In genomic region chr7:121271916-121272315, GRCh38 we compare ENCODE assay signal across 30 cellular contexts. TPM values are rescaled to one million over a fixed set of nuclear protein-coding genes. Genes with fewer than 3 reads are reported as not detected.
A peak's percentile ranks its signal among the peaks of the same experiment; 100 is the strongest.
DNase-seq lines count a peak whose midpoint lies in the region; ATAC-seq and TF ChIP-seq lines count a peak whose summit lies in the region.
"Had no signal": no experiment of that assay in that cellular context is flagged by ENCODE, and none has a peak within 500 bp of the region (broad histone marks: within the 10 kb centered on the region; RNA-seq: fewer than 3 reads in every experiment).

No MANE protein-coding gene starts in this region.

- no peak overlapping the region for H3K27ac Mint-ChIP-seq in activated CD8-positive, alpha-beta T cell treated with anti-CD3 and anti-CD28 coated beads for 36 hours
- H3K27ac Mint-ChIP-seq in activated CD8-positive, alpha-beta T cell treated with anti-CD3 and anti-CD28 coated beads, Interleukin-2, amount 10 ng/mL, durations not matched to agents 7 days and 5 days, result no peak overlapping the region
- no peak overlapping the region for H3K27ac Mint-ChIP-seq in stimulated activated naive B cell treated with anti-CD40 and anti-IgM and Interleukin-4, amounts not matched to agents 10 μg/mL and 1 μg/mL and 100 μg/mL, for 72 hours
- H3K27ac Mint-ChIP-seq: activated CD8-positive, alpha-beta memory T cell treated with anti-CD3 and anti-CD28 coated beads, Interleukin-2, amount 10 ng/mL, durations not matched to agents 7 days and 5 days; activated T-helper 1 cell treated with anti-CD3 and anti-CD28 coated beads, Interleukin-12 subunit alpha, Interleukin-12 subunit beta, Interleukin-2, Interleukin-4 antibody, amounts not matched to agents 30 ng/mL and 10 ng/mL and 1 ng/mL, durations not matched to agents 14 hours and 24 hours and 36 hours; CD4-positive, alpha-beta T cell; immature natural killer cell; mesothelial cell of epicardium; naive thymus-derived CD8-positive, alpha-beta T cell; T-helper 17 cell had no signal

- no peaks in the 10 kb centered on the region for H3K36me3 Mint-ChIP-seq in activated CD8-positive, alpha-beta T cell treated with anti-CD3 and anti-CD28 coated beads for 36 hours (ENCODE audit: low read depth)
- no peaks in the 10 kb centered on the region for H3K36me3 Mint-ChIP-seq in activated CD8-positive, alpha-beta T cell treated with anti-CD3 and anti-CD28 coated beads, Interleukin-2, amount 10 ng/mL, durations not matched to agents 7 days and 5 days (ENCODE audit: low read depth)
- H3K36me3 Mint-ChIP-seq in stimulated activated naive B cell treated with anti-CD40 and anti-IgM and Interleukin-4, amounts not matched to agents 10 μg/mL and 1 μg/mL and 100 μg/mL, for 72 hours, result peaks cover 11 to 20% of the 10 kb centered on the region in 2 donors
- H3K36me3 Mint-ChIP-seq: immature natural killer cell; naive thymus-derived CD8-positive, alpha-beta T cell had no signal

- no peak overlapping the region for H3K4me3 Mint-ChIP-seq in activated CD8-positive, alpha-beta T cell treated with anti-CD3 and anti-CD28 coated beads for 36 hours
- H3K4me3 Mint-ChIP-seq in activated CD8-positive, alpha-beta T cell treated with anti-CD3 and anti-CD28 coated beads, Interleukin-2, amount 10 ng/mL, durations not matched to agents 7 days and 5 days, result no peak overlapping the region
- H3K4me3 Mint-ChIP-seq in stimulated activated naive B cell treated with anti-CD40 and anti-IgM and Interleukin-4, amounts not matched to agents 10 μg/mL and 1 μg/mL and 100 μg/mL, for 72 hours, result no peak overlapping the region
- H3K4me3 Mint-ChIP-seq: activated CD8-positive, alpha-beta memory T cell treated with anti-CD3 and anti-CD28 coated beads, Interleukin-2, amount 10 ng/mL, durations not matched to agents 7 days and 5 days; activated T-helper 1 cell treated with anti-CD3 and anti-CD28 coated beads, Interleukin-12 subunit alpha, Interleukin-12 subunit beta, Interleukin-2, Interleukin-4 antibody, amounts not matched to agents 30 ng/mL and 10 ng/mL and 1 ng/mL, durations not matched to agents 14 hours and 24 hours and 36 hours; CD4-positive, alpha-beta T cell; immature natural killer cell; mesothelial cell of epicardium; naive thymus-derived CD8-positive, alpha-beta T cell; T-helper 17 cell had no signal

- ATAC-seq in activated CD8-positive, alpha-beta T cell treated with anti-CD3 and anti-CD28 coated beads for 36 hours, result peak; percentile 51
- no peak for ATAC-seq in activated CD8-positive, alpha-beta T cell treated with anti-CD3 and anti-CD28 coated beads, Interleukin-2, amount 10 ng/mL, durations not matched to agents 7 days and 5 days
- ATAC-seq in GM21717 (IDR thresholded peaks at IDR 0.05; ENCODE audit: unreplicated experiment) (peak; percentile 54), HG03442 (IDR thresholded peaks at IDR 0.05; ENCODE audit: unreplicated experiment) (peak; percentile 74)
- ATAC-seq in stimulated activated naive B cell treated with anti-CD40 and anti-IgM and Interleukin-4, amounts not matched to agents 10 μg/mL and 1 μg/mL and 100 μg/mL, for 72 hours (replicated peaks), result peak; percentile 66 to 78
- ATAC-seq: activated CD8-positive, alpha-beta memory T cell treated with anti-CD3 and anti-CD28 coated beads, Interleukin-2, amount 10 ng/mL, durations not matched to agents 7 days and 5 days; gastrocnemius medialis; naive thymus-derived CD8-positive, alpha-beta T cell; T-helper 17 cell had no signal

- DNase-seq in activated CD8-positive, alpha-beta T cell treated with anti-CD3 and anti-CD28 coated beads for 36 hours, result no peak
- no peak for DNase-seq in activated CD8-positive, alpha-beta T cell treated with anti-CD3 and anti-CD28 coated beads, Interleukin-2, amount 10 ng/mL, durations not matched to agents 7 days and 5 days
- no peak for DNase-seq in stimulated activated naive B cell treated with anti-CD40 and anti-IgM and Interleukin-4, amounts not matched to agents 10 μg/mL and 1 μg/mL and 100 μg/mL, for 72 hours
- DNase-seq in RKO (ENCODE audit: low spot score), result no peak
- DNase-seq in NCI-H2171 (lab: John Stamatoyannopoulos, UW), result no peak
- DNase-seq in NCI-H1105 treated with DMSO at 0.1 percent for 48 hours (lab: John Stamatoyannopoulos, UW), result no peak
- DNase-seq: 8988T; activated CD4-positive, alpha-beta T cell treated with anti-CD3 and anti-CD28 coated beads for 4 hours; activated CD8-positive, alpha-beta memory T cell treated with anti-CD3 and anti-CD28 coated beads, Interleukin-2, amount 10 ng/mL, durations not matched to agents 7 days and 5 days; activated naive CD4-positive, alpha-beta T cell treated with anti-CD3 and anti-CD28 coated beads, Interleukin-2, amount 50 U/mL, for 16 hours; anterior cingulate cortex; CD4-positive, alpha-beta T cell; esophagus squamous epithelium; gastrocnemius medialis; hippocampal formation; immature natural killer cell; Karpas-422; left ventricle myocardium inferior; naive thymus-derived CD8-positive, alpha-beta T cell; NCI-H146; NCI-H2227 treated with DMSO at 0.1 percent for 48 hours; NCI-H82; occipital lobe; SK-N-SH; T-helper 17 cell had no signal

- no peaks in the 10 kb centered on the region for H3K9me3 Mint-ChIP-seq in activated CD8-positive, alpha-beta T cell treated with anti-CD3 and anti-CD28 coated beads for 36 hours
- no peaks in the 10 kb centered on the region for H3K9me3 Mint-ChIP-seq in activated CD8-positive, alpha-beta T cell treated with anti-CD3 and anti-CD28 coated beads, Interleukin-2, amount 10 ng/mL, durations not matched to agents 7 days and 5 days (ENCODE audit: insufficient read depth)
- peaks cover 3% of the 10 kb centered on the region in 2 donors for H3K9me3 Mint-ChIP-seq in stimulated activated naive B cell treated with anti-CD40 and anti-IgM and Interleukin-4, amounts not matched to agents 10 μg/mL and 1 μg/mL and 100 μg/mL, for 72 hours
- H3K9me3 Mint-ChIP-seq: activated T-helper 1 cell treated with anti-CD3 and anti-CD28 coated beads, Interleukin-12 subunit alpha, Interleukin-12 subunit beta, Interleukin-2, Interleukin-4 antibody, amounts not matched to agents 30 ng/mL and 10 ng/mL and 1 ng/mL, durations not matched to agents 14 hours and 24 hours and 36 hours had no signal

- POLR2A ChIA-PET in activated CD8-positive, alpha-beta T cell treated with anti-CD3 and anti-CD28 coated beads for 36 hours (lab: Charles Lee), result no interaction called here
- POLR2A ChIA-PET in activated CD8-positive, alpha-beta T cell treated with anti-CD3 and anti-CD28 coated beads, Interleukin-2, amount 10 ng/mL, durations not matched to agents 7 days and 5 days (lab: Charles Lee), result no interaction called here

- CTCF ChIA-PET in activated CD8-positive, alpha-beta T cell treated with anti-CD3 and anti-CD28 coated beads for 36 hours (lab: Charles Lee), result no interaction called here
- CTCF ChIA-PET in activated CD8-positive, alpha-beta T cell treated with anti-CD3 and anti-CD28 coated beads, Interleukin-2, amount 10 ng/mL, durations not matched to agents 7 days and 5 days (lab: Charles Lee), result no interaction called here

- peaks cover 26% of the 10 kb centered on the region for H3K27me3 Mint-ChIP-seq in activated CD8-positive, alpha-beta T cell treated with anti-CD3 and anti-CD28 coated beads for 36 hours
- no peaks in the 10 kb centered on the region for H3K27me3 Mint-ChIP-seq in activated CD8-positive, alpha-beta T cell treated with anti-CD3 and anti-CD28 coated beads, Interleukin-2, amount 10 ng/mL, durations not matched to agents 7 days and 5 days (ENCODE audit: low read depth)
- H3K27me3 Mint-ChIP-seq in stimulated activated naive B cell treated with anti-CD40 and anti-IgM and Interleukin-4, amounts not matched to agents 10 μg/mL and 1 μg/mL and 100 μg/mL, for 72 hours, result no peaks in the 10 kb centered on the region

- intact Hi-C loops in activated CD8-positive, alpha-beta T cell treated with anti-CD3 and anti-CD28 coated beads for 36 hours (cut with micrococcal nuclease), result no loop called here

- H3K4me1 Mint-ChIP-seq in activated CD8-positive, alpha-beta T cell treated with anti-CD3 and anti-CD28 coated beads for 36 hours (ENCODE audit: low read depth), result peaks cover 6% of the 10 kb centered on the region
- H3K4me1 Mint-ChIP-seq in activated CD8-positive, alpha-beta T cell treated with anti-CD3 and anti-CD28 coated beads, Interleukin-2, amount 10 ng/mL, durations not matched to agents 7 days and 5 days (ENCODE audit: low read depth), result no peaks in the 10 kb centered on the region
- H3K4me1 Mint-ChIP-seq in stimulated activated naive B cell treated with anti-CD40 and anti-IgM and Interleukin-4, amounts not matched to agents 10 μg/mL and 1 μg/mL and 100 μg/mL, for 72 hours, result peaks cover 21 to 61% of the 10 kb centered on the region in 2 donors
- H3K4me1 Mint-ChIP-seq: activated CD8-positive, alpha-beta memory T cell treated with anti-CD3 and anti-CD28 coated beads, Interleukin-2, amount 10 ng/mL, durations not matched to agents 7 days and 5 days; immature natural killer cell; T-helper 17 cell had no signal

- no peak for TF ChIP-seq CTCF in activated CD8-positive, alpha-beta T cell treated with anti-CD3 and anti-CD28 coated beads for 36 hours (IDR thresholded peaks at IDR 0.05)

RNA-seq across cellular contexts. Expression of gene WNT16, which starts 56.9 kb away (rescaled TPM):
- not detected for total RNA-seq in activated CD8-positive, alpha-beta T cell treated with anti-CD3 and anti-CD28 coated beads for 36 hours
- not detected for total RNA-seq in activated CD8-positive, alpha-beta T cell treated with anti-CD3 and anti-CD28 coated beads, Interleukin-2, amount 10 ng/mL, durations not matched to agents 7 days and 5 days
- total RNA-seq: activated CD8-positive, alpha-beta memory T cell treated with anti-CD3 and anti-CD28 coated beads, Interleukin-2, amount 10 ng/mL, durations not matched to agents 7 days and 5 days; activated T-helper 1 cell treated with anti-CD3 and anti-CD28 coated beads, Interleukin-12 subunit alpha, Interleukin-12 subunit beta, Interleukin-2, Interleukin-4 antibody, amounts not matched to agents 30 ng/mL and 10 ng/mL and 1 ng/mL, durations not matched to agents 14 hours and 24 hours and 36 hours; CD4-positive, alpha-beta T cell; H4; left ventricle myocardium inferior; T-helper 17 cell had no signal
